In the genomic region with DNA sequence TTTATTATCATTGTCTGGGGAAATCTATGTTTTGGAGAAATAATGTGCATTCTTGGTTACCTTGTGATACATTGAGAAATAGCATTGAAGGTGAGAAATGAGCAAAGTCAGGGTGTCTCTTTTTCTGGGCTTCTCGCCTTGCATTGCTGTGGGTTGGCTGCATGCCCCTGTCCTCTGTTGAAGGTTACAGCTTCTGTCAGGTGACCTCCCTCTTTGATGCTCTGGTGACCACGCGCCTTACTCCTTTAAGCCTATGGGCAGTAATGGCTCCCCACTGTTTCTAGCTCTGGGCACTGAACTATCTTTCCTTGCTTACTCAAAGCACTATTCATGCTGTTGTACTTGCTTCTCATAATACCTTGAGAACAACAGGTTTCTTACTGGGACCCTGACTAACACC, we compare ENCODE assay signal across 24 cellular contexts. TPM values are rescaled to one million over a fixed set of nuclear protein-coding genes. Genes with fewer than 3 reads are reported as not detected.
"Had no signal": no experiment of that assay in that cellular context is flagged by ENCODE, and none has a peak within 500 bp of the region (broad histone marks: within the 10 kb centered on the region; RNA-seq: fewer than 3 reads in every experiment).

No MANE protein-coding gene starts in this region.

- ATAC-seq: body of pancreas; left ventricle myocardium superior; natural killer cell treated with Interleukin-12 subunit alpha and Interleukin-12 subunit beta and Interleukin-15 and Interleukin-18, amount 100 ng/mL, for 72 hours; T-cell; upper lobe of right lung had no signal

- H3K9me3 Mint-ChIP-seq: activated B cell treated with CpG ODN at 0.5 μM for 24 hours; activated CD4-positive, alpha-beta memory T cell treated with anti-CD3 and anti-CD28 coated beads for 36 hours; activated naive CD4-positive, alpha-beta T cell treated with anti-CD3 and anti-CD28 coated beads, Interleukin-2, amount 10 ng/mL, durations not matched to agents 7 days and 5 days; T-cell had no signal

- H3K27me3 Mint-ChIP-seq: activated B cell treated with CpG ODN at 0.5 μM for 24 hours; activated naive CD4-positive, alpha-beta T cell treated with anti-CD3 and anti-CD28 coated beads, Interleukin-2, amount 10 ng/mL, durations not matched to agents 7 days and 5 days; natural killer cell treated with Interleukin-12 subunit alpha and Interleukin-12 subunit beta and Interleukin-15 and Interleukin-18, amount 100 ng/mL, for 72 hours; T-cell had no signal

- H3K9me3 ChIP-seq: body of pancreas, neutrophil, ovary, prostate gland, thyroid gland, upper lobe of right lung had no signal

- H3K4me3 ChIP-seq: body of pancreas, cardiac muscle cell, ovary, prostate gland, thyroid gland, upper lobe of right lung had no signal

- H3K27ac Mint-ChIP-seq: activated B cell treated with CpG ODN at 0.5 μM for 24 hours; activated CD4-positive, alpha-beta memory T cell treated with anti-CD3 and anti-CD28 coated beads for 36 hours; activated naive CD4-positive, alpha-beta T cell treated with anti-CD3 and anti-CD28 coated beads, Interleukin-2, amount 10 ng/mL, durations not matched to agents 7 days and 5 days; natural killer cell treated with Interleukin-12 subunit alpha and Interleukin-12 subunit beta and Interleukin-15 and Interleukin-18, amount 100 ng/mL, for 72 hours; T-cell had no signal

- DNase-seq: activated B cell treated with CpG ODN at 0.5 μM for 24 hours; activated CD4-positive, alpha-beta memory T cell treated with anti-CD3 and anti-CD28 coated beads for 36 hours; activated CD4-positive, alpha-beta T cell treated with anti-CD3 and anti-CD28 coated beads for 4 hours; activated effector memory CD4-positive, alpha-beta T cell treated with anti-CD3 and anti-CD28 coated beads, Interleukin-2, amount 50 U/mL, for 16 hours; activated naive CD4-positive, alpha-beta T cell treated with anti-CD3 and anti-CD28 coated beads, Interleukin-2, amount 10 ng/mL, durations not matched to agents 7 days and 5 days; amygdala; body of pancreas; cortex of kidney; erythroblast; foreskin fibroblast; left ventricle myocardium superior; mammary epithelial cell; ovary; stimulated activated CD4-positive, alpha-beta T cell treated with anti-CD3 and anti-CD28 coated beads, Interleukin-2, amount 100 ng/mL, for 48 hours; stimulated activated naive CD4-positive, alpha-beta T cell treated with Interleukin-2 at 50 U/mL for 16 hours; T-cell; thyroid gland; upper lobe of right lung had no signal

- H3K4me1 Mint-ChIP-seq: activated B cell treated with CpG ODN at 0.5 μM for 24 hours; activated naive CD4-positive, alpha-beta T cell treated with anti-CD3 and anti-CD28 coated beads, Interleukin-2, amount 10 ng/mL, durations not matched to agents 7 days and 5 days; T-cell had no signal

- H3K36me3 Mint-ChIP-seq: activated CD4-positive, alpha-beta memory T cell treated with anti-CD3 and anti-CD28 coated beads for 36 hours; activated naive CD4-positive, alpha-beta T cell treated with anti-CD3 and anti-CD28 coated beads, Interleukin-2, amount 10 ng/mL, durations not matched to agents 7 days and 5 days; natural killer cell treated with Interleukin-12 subunit alpha and Interleukin-12 subunit beta and Interleukin-15 and Interleukin-18, amount 100 ng/mL, for 72 hours; T-cell had no signal

- H3K4me3 Mint-ChIP-seq: activated B cell treated with CpG ODN at 0.5 μM for 24 hours; activated CD4-positive, alpha-beta memory T cell treated with anti-CD3 and anti-CD28 coated beads for 36 hours; activated naive CD4-positive, alpha-beta T cell treated with anti-CD3 and anti-CD28 coated beads, Interleukin-2, amount 10 ng/mL, durations not matched to agents 7 days and 5 days; natural killer cell treated with Interleukin-12 subunit alpha and Interleukin-12 subunit beta and Interleukin-15 and Interleukin-18, amount 100 ng/mL, for 72 hours; T-cell had no signal

- H3K4me1 ChIP-seq: body of pancreas, prostate gland, thyroid gland had no signal

- H3K36me3 ChIP-seq: cardiac muscle cell, neutrophil, ovary, prostate gland, thyroid gland, upper lobe of right lung had no signal

- H3K27ac ChIP-seq: body of pancreas, cardiac muscle cell, neutrophil, ovary, prostate gland, thyroid gland, upper lobe of right lung had no signal

- H3K27me3 ChIP-seq: body of pancreas, cardiac muscle cell, neutrophil, ovary, thyroid gland, upper lobe of right lung had no signal

RNA-seq across cellular contexts. Expression of gene ADGRB3, which starts 14.6 kb away (rescaled TPM):
- total RNA-seq: activated B cell treated with CpG ODN at 0.5 μM for 24 hours; activated CD4-positive, alpha-beta memory T cell treated with anti-CD3 and anti-CD28 coated beads for 36 hours; glomerular endothelial cell; mammary epithelial cell; natural killer cell treated with Interleukin-12 subunit alpha and Interleukin-12 subunit beta and Interleukin-15 and Interleukin-18, amount 100 ng/mL, for 72 hours; T-cell had no signal
- polyA plus RNA-seq: fibroblast of lung, mammary epithelial cell had no signal
